ENCODE assay signal across 8 cellular contexts in the genomic region with DNA sequence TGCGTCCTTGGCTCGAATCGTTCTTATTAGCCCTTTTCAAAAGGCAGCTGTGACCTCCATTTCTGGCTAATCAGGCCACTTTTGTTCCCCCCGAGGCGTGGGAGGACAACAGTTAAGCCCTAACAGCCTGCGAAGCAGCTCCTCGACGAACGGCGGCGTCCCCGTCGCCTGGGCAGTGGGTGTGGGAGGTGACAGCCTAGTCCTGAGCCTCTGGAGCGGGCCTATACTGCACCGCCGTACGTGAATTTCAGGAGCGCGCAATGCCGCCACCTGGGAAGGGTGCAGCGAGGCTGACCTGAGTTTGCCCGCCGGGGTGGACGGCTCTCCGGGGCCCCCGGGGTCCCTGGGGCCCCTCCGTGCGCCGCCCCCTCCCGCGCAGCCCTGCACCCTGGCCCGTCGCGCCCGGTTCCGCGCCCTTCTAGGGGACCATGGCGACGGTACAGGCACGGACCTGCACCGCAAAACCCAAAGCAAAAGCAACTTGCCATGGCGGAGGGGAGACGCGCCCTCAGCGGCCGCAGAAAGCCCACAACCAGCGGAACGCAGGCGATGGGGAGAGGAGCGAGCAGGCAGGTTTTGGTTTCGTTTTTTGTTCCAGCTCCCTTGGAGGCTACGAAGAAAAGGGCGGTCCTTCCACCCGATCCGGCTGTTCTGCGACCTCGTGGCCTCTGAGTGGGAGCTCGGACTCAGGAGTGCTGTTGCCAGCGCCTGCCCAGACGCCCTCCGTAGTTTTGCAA. TPM values are rescaled to one million over a fixed set of nuclear protein-coding genes. Genes with fewer than 3 reads are reported as not detected.
DNase-seq lines count a peak whose midpoint lies in the region; ATAC-seq, FAIRE-seq and TF ChIP-seq lines count a peak whose summit lies in the region.

Gene RBM43, minus strand, starts transcription at position 624 of the 737 bp plus-strand sequence. Its CDS starts 136 bp downstream, at position 488.

- no peaks in the 10 kb centered on the region for H3K79me2 ChIP-seq in HepG2 (ENCODE audit: insufficient read depth, low read length)

- H3K4me2 ChIP-seq in HepG2 (ENCODE audit: low read depth, low read length) = peak within 1 kb of the TSS; percentile 97

- no peaks in the 10 kb centered on the region for H3K36me3 ChIP-seq in HepG2 (replicated peaks in 1 of 2; ENCODE audit: control insufficient read depth in 1 of 2, insufficient read depth in 2 of 2, low read length in 2 of 2)

- H3K27me3 ChIP-seq in HepG2 (ENCODE audit: control insufficient read depth in 1 of 2, insufficient read depth in 2 of 2, low read length in 2 of 2) = peaks cover 2 to 23% of the 10 kb centered on the region in 2 experiments; a peak in 4 of 5 replicates

- BruUV-seq in HepG2 (replicated peaks; lab: Mats Ljungman, UMichigan) = TSS peak; percentile 76

- intact Hi-C loops in HepG2 (cut with micrococcal nuclease; ENCODE audit: unreplicated experiment) = loop anchor here (2.0 kb wide), 1 partner anchor 149 kb away; no protein-coding TSS in a partner anchor

- CTCF ChIA-PET in HepG2 (lab: Yijun Ruan, JAX; ENCODE audit: low intra/inter-chr PET ratio, low total read pairs) = no interaction called here

- ATAC-seq in GM19035 (IDR thresholded peaks at IDR 0.05; ENCODE audit: unreplicated experiment) (peak; percentile 93), HG03342 (IDR thresholded peaks at IDR 0.05; ENCODE audit: unreplicated experiment) (peak; percentile 90), HepG2 (peak; percentile 94)

- peak in 1 of 2 experiments; percentile 22; a peak in 1 of 4 replicates for TF ChIP-seq POLR2A in HepG2 (IDR thresholded peaks at IDR 0.05; ENCODE audit: insufficient read depth in 1 of 2, low read depth in 2 of 2, low read length in 2 of 2)

- H3K4me3 ChIP-seq in HepG2 (replicated peaks in 1 of 3; ENCODE audit: insufficient read depth in 1 of 3, low read depth in 2 of 3, low read length in 3 of 3) = peak within 1 kb of the TSS; percentile 73 to 82 (median 81)

- H3K27ac ChIP-seq in HepG2 (ENCODE audit: extremely low read length, insufficient read depth, low read length) = no peak within 1 kb of the TSS

- peak; percentile 43 for TF ChIP-seq CTCF in HepG2 (CRISPR knock-in tag; IDR thresholded peaks at IDR 0.05)

- H3K4me1 ChIP-seq in HepG2 (ENCODE audit: insufficient read depth, low read length) = peaks cover 28% of the 10 kb centered on the region

- in situ Hi-C loops in HepG2 (cut with HindIII; ENCODE audit: extremely low pct_ligation_motif_present, low pct_unique_long_range_greater_than_20kb) = no loop called here

- TF ChIP-seq RAD21 in HepG2 (CRISPR knock-in tag; IDR thresholded peaks at IDR 0.05) = no peak

- FAIRE-seq in HepG2 (lab: Jason Lieb, UNC) = peak; percentile 46

- WGBS in HepG2 (ENCODE audit: low lambda C conversion rate) = 1% methylated on average over 24 of the region's 61 CpGs

- POLR2A ChIA-PET in HepG2 (lab: Yijun Ruan, JAX) = interaction anchor here (1.6 kb wide), 1 partner anchor 28 kb away, joined by 7 read pairs; the partner anchor contains the start of gene NMI

- no peaks in the 10 kb centered on the region for H3K9me3 ChIP-seq in HepG2 (ENCODE audit: low read length)

- peak in 1 of 2 experiments; percentile 65; a peak in 1 of 4 replicates for TF ChIP-seq EP300 in HepG2 (IDR thresholded peaks at IDR 0.05; ENCODE audit: low read depth in 2 of 2, low read length in 2 of 2)
- no peak for TF ChIP-seq EP300 in HepG2 (CRISPR knock-in tag; IDR thresholded peaks at IDR 0.05; ENCODE audit: borderline replicate concordance)

- peak within 1 kb of the TSS; percentile 92 for H2AFZ ChIP-seq in HepG2 (ENCODE audit: low read length)

- no peaks in the 10 kb centered on the region for H4K20me1 ChIP-seq in HepG2 (ENCODE audit: insufficient read depth, low read length)

- peak within 1 kb of the TSS; percentile 46 for H3K9ac ChIP-seq in HepG2 (ENCODE audit: insufficient read depth, low read depth, low read length)

- DNase-seq in AG20443 (ENCODE audit: low spot score) (peak; percentile 96), NCI-H460 (ENCODE audit: extremely low read depth, low read depth) (peak; percentile 71), dermis blood vessel endothelial cell (peak; percentile 95), HepG2 (ENCODE audit: low spot score) (peak; percentile 44)
- peak; percentile 72 for DNase-seq in activated CD4-positive, alpha-beta T cell treated with anti-CD3 and anti-CD28 coated beads, Interleukin-2, amount 50 U/mL, for 1 hour
- peak; percentile 63 to 68 for DNase-seq in stimulated activated CD4-positive, alpha-beta T cell treated with anti-CD3 and anti-CD28 coated beads, Interleukin-2, amount 100 ng/mL, for 48 hours

TF ChIP-seq in HepG2, 621 proteins besides CTCF, POLR2A, EP300 and RAD21 (continues in another document):
- TF ChIP-seq GFI1 (CRISPR knock-in tag; IDR thresholded peaks at IDR 0.05; ENCODE audit: borderline replicate concordance) (0 out of 2 replicates have a peak, but pooled peaks have one; percentile 30), EEA1 (CRISPR knock-in tag; IDR thresholded peaks at IDR 0.05; ENCODE audit: borderline replicate concordance) (no peak), MEIS1 (CRISPR knock-in tag; IDR thresholded peaks at IDR 0.05; ENCODE audit: borderline replicate concordance) (0 out of 2 replicates have a peak, but pooled peaks have one; percentile 67), HMGXB4 (CRISPR knock-in tag; IDR thresholded peaks at IDR 0.05; ENCODE audit: borderline replicate concordance in 1 of 2, low read depth in 1 of 2) (peak; percentile 68 to 95; a peak in 3 of 4 replicates), ZNF496 (CRISPR knock-in tag; IDR thresholded peaks at IDR 0.05; ENCODE audit: insufficient replicate concordance) (no peak), ZNF343 (CRISPR knock-in tag; IDR thresholded peaks at IDR 0.05) (peak; percentile 84; the same call in 1 of the 2 replicates), ZNF768 (CRISPR knock-in tag; IDR thresholded peaks at IDR 0.05) (peak; percentile 70), ZFP36L1 (CRISPR knock-in tag; IDR thresholded peaks at IDR 0.05) (no peak; the same call in 1 of the 2 replicates), ZNF782 (CRISPR knock-in tag; IDR thresholded peaks at IDR 0.05; ENCODE audit: borderline replicate concordance) (peak; percentile 69; the same call in 1 of the 2 replicates), MAZ (IDR thresholded peaks at IDR 0.05; ENCODE audit: borderline replicate concordance, low read depth, low read length) (no peak), MAZ (CRISPR knock-in tag; IDR thresholded peaks at IDR 0.05; ENCODE audit: low read depth) (peak; percentile 71), RNF2 (conservative IDR thresholded peaks at IDR 0.05; ENCODE audit: low read depth) (peak; percentile 83; the same call in 1 of the 2 replicates), ZNF547 (CRISPR knock-in tag; IDR thresholded peaks at IDR 0.05) (peak; percentile 94), ZBTB8A (CRISPR knock-in tag; IDR thresholded peaks at IDR 0.05; ENCODE audit: borderline replicate concordance, low read depth) (no peak), HNRNPH1 (optimal IDR thresholded peaks at IDR 0.05; ENCODE audit: low read depth, low read length) (no peak), ZNF746 (CRISPR knock-in tag; IDR thresholded peaks at IDR 0.05) (peak; percentile 44; the same call in 1 of the 2 replicates), FLYWCH1 (CRISPR knock-in tag; IDR thresholded peaks at IDR 0.05) (peak; percentile 83; the same call in 1 of the 2 replicates)
- TF ChIP-seq, protein P1, sequence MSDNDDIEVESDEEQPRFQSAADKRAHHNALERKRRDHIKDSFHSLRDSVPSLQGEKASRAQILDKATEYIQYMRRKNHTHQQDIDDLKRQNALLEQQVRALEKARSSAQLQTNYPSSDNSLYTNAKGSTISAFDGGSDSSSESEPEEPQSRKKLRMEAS (IDR thresholded peaks at IDR 0.05) = peak; percentile 66

RNA-seq across cellular contexts. Expression of gene RBM43, which starts in this region (rescaled TPM):
- 1.5 and 3.2 TPM in 2 replicates for total RNA-seq in NCI-H460 (2014; rRNA removed; shearing (Covaris generic))
- 0.63 and 1.4 TPM in 2 replicates for polyA plus RNA-seq in NCI-H460 (2014; cell fraction: nucleus; rRNA removed)
- total RNA-seq in dermis blood vessel endothelial cell (2.0 and 4.2 TPM in 2 replicates), HepG2 (2016; rRNA removed; fragmentation: Illumina TruSeq; extraction: Trizol) (0.31 and 0.52 TPM in 2 replicates)
- 0.40 TPM in 1 of 2 replicates, not detected in the other for total RNA-seq in HepG2 (2016; cell fraction: cytosol; rRNA removed; fragmentation: Illumina TruSeq; extraction: Trizol; ENCODE audit: low read depth)
- total RNA-seq in HepG2 (2016; cell fraction: insoluble cytoplasmic fraction; rRNA removed; fragmentation: Illumina TruSeq; extraction: Trizol) = 0.61 and 1.2 TPM in 2 replicates
- 0.59 and 1.00 TPM in 2 replicates for total RNA-seq in HepG2 (2016; cell fraction: membrane; rRNA removed; fragmentation: Illumina TruSeq; extraction: Trizol)
- total RNA-seq in HepG2 (2016; cell fraction: nucleus; rRNA removed; fragmentation: Illumina TruSeq; extraction: Trizol) = 1.0 and 1.8 TPM in 2 replicates
- polyA plus RNA-seq in HepG2 (2011; rRNA removed) = 0.57 and 0.70 TPM in 2 replicates
- 0.15 and 0.38 TPM in 2 replicates for polyA plus RNA-seq in HepG2 (2011; cell fraction: cytosol; rRNA removed)
- polyA plus RNA-seq in HepG2 (2011; cell fraction: nucleus; rRNA removed) = 0.21 and 0.83 TPM in 2 replicates
- 0.35 and 0.38 TPM in 2 replicates for polyA plus RNA-seq in HepG2 (2012)
- polyA plus RNA-seq in HepG2 (2016; cell fraction: cytosol; fragmentation: Illumina TruSeq; extraction: Trizol; ENCODE audit: low read depth) = 0.24 and 0.46 TPM in 2 replicates
- 1.4 and 1.5 TPM in 2 replicates for polyA plus RNA-seq in HepG2 (2016; cell fraction: insoluble cytoplasmic fraction; fragmentation: Illumina TruSeq; extraction: Trizol; ENCODE audit: low read depth)
- polyA plus RNA-seq in HepG2 (2016; cell fraction: membrane; fragmentation: Illumina TruSeq; extraction: Trizol; ENCODE audit: low read depth) = 0.37 and 0.76 TPM in 2 replicates
- polyA plus RNA-seq in HepG2 (2016; cell fraction: nucleus; fragmentation: Illumina TruSeq; extraction: Trizol; ENCODE audit: insufficient read depth, low read depth) = 2.0 and 2.4 TPM in 2 replicates
- 0.26 and 0.65 TPM in 2 replicates for polyA minus RNA-seq in HepG2 (2011; rRNA and poly(A)+ RNA removed; ENCODE audit: low replicate concordance)
- polyA minus RNA-seq in HepG2 (2011; cell fraction: cytosol; rRNA and poly(A)+ RNA removed) = 0.18 and 0.40 TPM in 2 replicates
- 1.7 TPM in 2 replicates for polyA minus RNA-seq in HepG2 (2011; cell fraction: nucleus; rRNA and poly(A)+ RNA removed)

Comparison
In these comparisons a context has a peak if more than half of its experiments do, and no peak if none do; other contexts are left out.
1. DNase-seq: peak in every context shown above with its lines; median percentile 96 in AG20443; 95 in dermis blood vessel endothelial cell; 72 in activated CD4-positive, alpha-beta T cell treated with anti-CD3 and anti-CD28 coated beads, Interleukin-2, amount 50 U/mL, for 1 hour; 71 in NCI-H460; 66 in stimulated activated CD4-positive, alpha-beta T cell treated with anti-CD3 and anti-CD28 coated beads, Interleukin-2, amount 100 ng/mL, for 48 hours; 44 in HepG2.